In genomic region chr4:20249333-20249732, GRCh38 we compare ENCODE assay signal across 11 cellular contexts. TPM values are rescaled to one million over a fixed set of nuclear protein-coding genes. Genes with fewer than 3 reads are reported as not detected.
A peak's percentile ranks its signal among the peaks of the same experiment; 100 is the strongest.
DNase-seq lines count a peak whose midpoint lies in the region; ATAC-seq and TF ChIP-seq lines count a peak whose summit lies in the region.
"Had no signal": no experiment of that assay in that cellular context is flagged by ENCODE, and none has a peak within 500 bp of the region (broad histone marks: within the 10 kb centered on the region; RNA-seq: fewer than 3 reads in every experiment).

No MANE protein-coding gene starts in this region.

- intact Hi-C loops in body of pancreas (cut with DNase I) (no loop called here), lower lobe of right lung (cut with DNase I) (loop anchor here (10.0 kb wide), 1 partner anchor 1025 kb away; no protein-coding TSS in a partner anchor)
- intact Hi-C loops in CD4-positive, alpha-beta T cell (cut with DNase I, micrococcal nuclease) = no loop called here

- TF ChIP-seq POLR2A in body of pancreas (IDR thresholded peaks at IDR 0.05) = no peak

- no peak overlapping the region for H3K4me3 ChIP-seq in BE2C (ENCODE audit: low read depth, low read length)
- H3K4me3 ChIP-seq in body of pancreas = no peak overlapping the region
- no peak overlapping the region for H3K4me3 ChIP-seq in lower lobe of right lung

- POLR2A ChIA-PET in CD4-positive, alpha-beta T cell (lab: Charles Lee) = no interaction called here

- no peak for ATAC-seq in body of pancreas
- ATAC-seq in lower lobe of right lung = no peak
- ATAC-seq in GM19452 (IDR thresholded peaks at IDR 0.05; ENCODE audit: unreplicated experiment) = no peak
- ATAC-seq in CD4-positive, alpha-beta T cell (ENCODE audit: poor library complexity) = no peak
- no peak for ATAC-seq in stimulated activated effector memory CD8-positive, alpha-beta T cell treated with anti-CD3 and anti-CD28 coated beads, Interleukin-12 subunit alpha, Interleukin-12 subunit beta, amount 100 ng/mL, for 72 hours
- no peak for ATAC-seq in GM21381 (IDR thresholded peaks at IDR 0.05; ENCODE audit: unreplicated experiment)
- ATAC-seq: stimulated activated naive B cell treated with anti-CD40 and anti-IgM and Interleukin-4, amounts not matched to agents 10 μg/mL and 1 μg/mL and 100 μg/mL, for 72 hours; T-cell had no signal

- H3K36me3 ChIP-seq in BE2C = no peaks in the 10 kb centered on the region
- no peaks in the 10 kb centered on the region for H3K36me3 ChIP-seq in body of pancreas (replicated peaks in 1 of 2; ENCODE audit: insufficient read depth in 1 of 2, low read depth in 2 of 2)
- no peaks in the 10 kb centered on the region for H3K36me3 ChIP-seq in lower lobe of right lung

- H3K27ac ChIP-seq in body of pancreas = no peak overlapping the region
- no peak overlapping the region for H3K27ac ChIP-seq in lower lobe of right lung
- H3K27ac ChIP-seq in CD4-positive, alpha-beta T cell (ENCODE audit: low read depth, low read length) = no peak overlapping the region

- WGBS in body of pancreas, 2 donors = 9 to 10% methylated on average over 2 of the region's 2 CpGs

- in situ Hi-C loops in KBM-7 (cut with MboI; ENCODE audit: low pct_unique_long_range_greater_than_20kb, low sequenced_read_pairs) = no loop called here

- CTCF ChIA-PET in CD4-positive, alpha-beta T cell (lab: Charles Lee) = no interaction called here

- H3K27me3 Mint-ChIP-seq in CD4-positive, alpha-beta T cell = peaks cover 39% of the 10 kb centered on the region

- no peak overlapping the region for H3K27ac Mint-ChIP-seq in CD4-positive, alpha-beta T cell
- H3K27ac Mint-ChIP-seq in stimulated activated effector memory CD8-positive, alpha-beta T cell treated with anti-CD3 and anti-CD28 coated beads, Interleukin-12 subunit alpha, Interleukin-12 subunit beta, amount 100 ng/mL, for 72 hours = no peak overlapping the region
- H3K27ac Mint-ChIP-seq: naive B cell; stimulated activated naive B cell treated with anti-CD40 and anti-IgM and Interleukin-4, amounts not matched to agents 10 μg/mL and 1 μg/mL and 100 μg/mL, for 72 hours; T-cell had no signal

- DNase-seq in BE2C (no peak), KBM-7 (peak; percentile 12), body of pancreas (peak in 2 of 4 donors; percentile 8 to 12), lower lobe of right lung (no peak)
- DNase-seq in CD4-positive, alpha-beta T cell = no peak
- DNase-seq in stimulated activated effector memory CD8-positive, alpha-beta T cell treated with anti-CD3 and anti-CD28 coated beads, Interleukin-12 subunit alpha, Interleukin-12 subunit beta, amount 100 ng/mL, for 72 hours (ENCODE audit: low spot score in 2 of 2) = no peak
- DNase-seq: naive B cell; stimulated activated naive B cell treated with anti-CD40 and anti-IgM and Interleukin-4, amounts not matched to agents 10 μg/mL and 1 μg/mL and 100 μg/mL, for 72 hours; T-cell had no signal

- no peaks in the 10 kb centered on the region for H3K4me1 ChIP-seq in BE2C
- H3K4me1 ChIP-seq in body of pancreas = peaks cover 32% of the 10 kb centered on the region
- peaks cover 10% of the 10 kb centered on the region for H3K4me1 ChIP-seq in lower lobe of right lung

- no peaks in the 10 kb centered on the region for H3K9me3 Mint-ChIP-seq in CD4-positive, alpha-beta T cell
- H3K9me3 Mint-ChIP-seq in stimulated activated effector memory CD8-positive, alpha-beta T cell treated with anti-CD3 and anti-CD28 coated beads, Interleukin-12 subunit alpha, Interleukin-12 subunit beta, amount 100 ng/mL, for 72 hours = peaks cover 3% of the 10 kb centered on the region
- H3K9me3 Mint-ChIP-seq: stimulated activated naive B cell treated with anti-CD40 and anti-IgM and Interleukin-4, amounts not matched to agents 10 μg/mL and 1 μg/mL and 100 μg/mL, for 72 hours; T-cell had no signal

- H3K4me1 Mint-ChIP-seq in CD4-positive, alpha-beta T cell (ENCODE audit: low read depth) = peaks cover 11% of the 10 kb centered on the region
- no peaks in the 10 kb centered on the region for H3K4me1 Mint-ChIP-seq in stimulated activated effector memory CD8-positive, alpha-beta T cell treated with anti-CD3 and anti-CD28 coated beads, Interleukin-12 subunit alpha, Interleukin-12 subunit beta, amount 100 ng/mL, for 72 hours

- H3K9me3 ChIP-seq in BE2C = no peaks in the 10 kb centered on the region
- peaks cover 0 to 4% (median 0%) of the 10 kb centered on the region in 3 donors for H3K9me3 ChIP-seq in body of pancreas
- no peaks in the 10 kb centered on the region for H3K9me3 ChIP-seq in lower lobe of right lung
- no peaks in the 10 kb centered on the region for H3K9me3 ChIP-seq in CD4-positive, alpha-beta T cell (ENCODE audit: control insufficient read depth, low read length)

- H3K27me3 ChIP-seq in BE2C = peaks cover 44% of the 10 kb centered on the region
- H3K27me3 ChIP-seq in body of pancreas = peaks cover 0 to 9% of the 10 kb centered on the region in 2 donors
- H3K27me3 ChIP-seq in lower lobe of right lung (ENCODE audit: low read depth) = peaks cover 33% of the 10 kb centered on the region
- peaks cover 44% of the 10 kb centered on the region for H3K27me3 ChIP-seq in CD4-positive, alpha-beta T cell (ENCODE audit: control insufficient read depth, insufficient read depth, low read length)

- no peaks in the 10 kb centered on the region for H3K36me3 Mint-ChIP-seq in CD4-positive, alpha-beta T cell (ENCODE audit: low read depth)
- H3K36me3 Mint-ChIP-seq in stimulated activated effector memory CD8-positive, alpha-beta T cell treated with anti-CD3 and anti-CD28 coated beads, Interleukin-12 subunit alpha, Interleukin-12 subunit beta, amount 100 ng/mL, for 72 hours = no peaks in the 10 kb centered on the region
- H3K36me3 Mint-ChIP-seq: naive B cell; stimulated activated naive B cell treated with anti-CD40 and anti-IgM and Interleukin-4, amounts not matched to agents 10 μg/mL and 1 μg/mL and 100 μg/mL, for 72 hours; T-cell had no signal

- H3K4me3 Mint-ChIP-seq in CD4-positive, alpha-beta T cell = no peak overlapping the region
- no peak overlapping the region for H3K4me3 Mint-ChIP-seq in stimulated activated effector memory CD8-positive, alpha-beta T cell treated with anti-CD3 and anti-CD28 coated beads, Interleukin-12 subunit alpha, Interleukin-12 subunit beta, amount 100 ng/mL, for 72 hours
- H3K4me3 Mint-ChIP-seq: naive B cell; stimulated activated naive B cell treated with anti-CD40 and anti-IgM and Interleukin-4, amounts not matched to agents 10 μg/mL and 1 μg/mL and 100 μg/mL, for 72 hours; T-cell had no signal

- TF ChIP-seq CTCF in BE2C (IDR thresholded peaks at IDR 0.05; ENCODE audit: low read depth, low read length) (peak; percentile 49), body of pancreas (IDR thresholded peaks at IDR 0.05) (peak in 5 of 7 experiments; percentile 28 to 48 (median 44)), lower lobe of right lung (IDR thresholded peaks at IDR 0.05) (peak; percentile 30)
- no peak for TF ChIP-seq CTCF in CD4-positive, alpha-beta T cell (IDR thresholded peaks at IDR 0.05)

RNA-seq across cellular contexts. Expression of gene SLIT2, which starts 2.4 kb away (rescaled TPM):
- polyA plus RNA-seq in BE2C (2012; ENCODE audit: insufficient read depth, insufficient read length, low read depth) = 1.2 TPM
- total RNA-seq in body of pancreas (1 to 10 TPM; 3.1 to 5.6 TPM), lower lobe of right lung (91.8 TPM)
- total RNA-seq in CD4-positive, alpha-beta T cell = not detected

Comparison
In these comparisons a context has a peak if more than half of its experiments do, and no peak if none do; other contexts are left out.
1. RNA of gene SLIT2, which starts 2.4 kb away (total RNA-seq): 91.8 TPM in lower lobe of right lung (single experiment); 3.1 to 5.6 TPM in body of pancreas and not detected in CD4-positive, alpha-beta T cell; every median in the first group is over 10 times any median in the second.